1 cellular context compared by ENCODE assay signal in genomic region chr13:26253262-26253786, GRCh38.
TF ChIP-seq lines count a peak whose summit lies in the region.

No MANE protein-coding gene starts in this region.

TF ChIP-seq in GM12878, 131 proteins besides CTCF, POLR2A, EP300 and RAD21:
- TF ChIP-seq, protein P1, sequence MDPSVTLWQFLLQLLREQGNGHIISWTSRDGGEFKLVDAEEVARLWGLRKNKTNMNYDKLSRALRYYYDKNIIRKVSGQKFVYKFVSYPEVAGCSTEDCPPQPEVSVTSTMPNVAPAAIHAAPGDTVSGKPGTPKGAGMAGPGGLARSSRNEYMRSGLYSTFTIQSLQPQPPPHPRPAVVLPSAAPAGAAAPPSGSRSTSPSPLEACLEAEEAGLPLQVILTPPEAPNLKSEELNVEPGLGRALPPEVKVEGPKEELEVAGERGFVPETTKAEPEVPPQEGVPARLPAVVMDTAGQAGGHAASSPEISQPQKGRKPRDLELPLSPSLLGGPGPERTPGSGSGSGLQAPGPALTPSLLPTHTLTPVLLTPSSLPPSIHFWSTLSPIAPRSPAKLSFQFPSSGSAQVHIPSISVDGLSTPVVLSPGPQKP (IDR thresholded peaks at IDR 0.05; ENCODE audit: low read depth, low read length), result no peak
- no peak for TF ChIP-seq IRF5 (IDR thresholded peaks at IDR 0.05; ENCODE audit: borderline replicate concordance)
- TF ChIP-seq MLLT1 (IDR thresholded peaks at IDR 0.05), result peak; percentile 89
TF ChIP-seq in GM12878: peak in this region for 1.
